17 cellular contexts compared by ENCODE assay signal in genomic region chr16:3745751-3746355, GRCh38. TPM values are rescaled to one million over a fixed set of nuclear protein-coding genes. Genes with fewer than 3 reads are reported as not detected.
DNase-seq lines count a peak whose midpoint lies in the region; ATAC-seq and TF ChIP-seq lines count a peak whose summit lies in the region.
"Had no signal": no experiment of that assay in that cellular context is flagged by ENCODE, and none has a peak within 500 bp of the region (broad histone marks: within the 10 kb centered on the region; RNA-seq: fewer than 3 reads in every experiment).

No MANE protein-coding gene starts in this region.

- no peak overlapping the region for H2AK5ac ChIP-seq in trophoblast cell (ENCODE audit: low read length)

- H3F3A ChIP-seq in GM23248 (ENCODE audit: insufficient read depth): no peaks in the 10 kb centered on the region

- no peak for ATAC-seq in T-helper 17 cell
- no peak for ATAC-seq in stimulated activated naive B cell treated with anti-CD40 and anti-IgM and Interleukin-4, amounts not matched to agents 10 μg/mL and 1 μg/mL and 100 μg/mL, for 72 hours (replicated peaks)
- ATAC-seq: foreskin keratinocyte, K562, natural killer cell had no signal

- H3K9me2 ChIP-seq in GM23248 (ENCODE audit: insufficient read depth): no peaks in the 10 kb centered on the region

- no peak overlapping the region for H2BK5ac ChIP-seq in trophoblast cell (ENCODE audit: low read depth, low read length, poor library complexity)

- TF ChIP-seq CTCF in esophagus muscularis mucosa (IDR thresholded peaks at IDR 0.05) (no peak), brain microvascular endothelial cell (IDR thresholded peaks at IDR 0.05; ENCODE audit: low read depth, low read length, missing control alignments) (no peak), endothelial cell (IDR thresholded peaks at IDR 0.05; ENCODE audit: unreplicated experiment) (no peak)

- DNase-seq in GM23248 (peak; percentile 14), T-helper 17 cell (no peak), esophagus muscularis mucosa (ENCODE audit: extremely low spot score) (no peak), trophoblast cell (no peak), brain microvascular endothelial cell (no peak), endothelial cell (ENCODE audit: low spot score) (no peak)
- DNase-seq in activated naive CD4-positive, alpha-beta T cell (lab: John Stamatoyannopoulos, UW): no peak
- DNase-seq in stimulated activated naive B cell treated with anti-CD40 and anti-IgM and Interleukin-4, amounts not matched to agents 10 μg/mL and 1 μg/mL and 100 μg/mL, for 72 hours: no peak
- DNase-seq: activated CD8-positive, alpha-beta memory T cell treated with anti-CD3 and anti-CD28 coated beads for 24 hours; anterior cingulate cortex; foreskin keratinocyte; natural killer cell; NCI-H1092; PC-9 had no signal

- H3K4me1 Mint-ChIP-seq in T-helper 17 cell (peaks cover 16% of the 10 kb centered on the region), endothelial cell (ENCODE audit: unreplicated experiment) (no peaks in the 10 kb centered on the region)
- peaks cover 0 to 7% of the 10 kb centered on the region in 2 donors for H3K4me1 Mint-ChIP-seq in stimulated activated naive B cell treated with anti-CD40 and anti-IgM and Interleukin-4, amounts not matched to agents 10 μg/mL and 1 μg/mL and 100 μg/mL, for 72 hours

- no peak overlapping the region for H3K14ac ChIP-seq in trophoblast cell (ENCODE audit: low read length)

- H3K79me1 ChIP-seq in trophoblast cell (ENCODE audit: low read length): no peaks in the 10 kb centered on the region

- H3K27ac ChIP-seq in GM23248 (no peak overlapping the region), esophagus muscularis mucosa (replicated peaks in 1 of 4) (peak overlapping the region in 3 of 4 donors; percentile 25 to 55 (median 42)), trophoblast cell (ENCODE audit: low read depth, low read length) (no peak overlapping the region), brain microvascular endothelial cell (no peak overlapping the region)
- H3K27ac ChIP-seq: foreskin keratinocyte, PC-9 had no signal

- peaks cover 72% of the 10 kb centered on the region for H3K36me3 ChIP-seq in GM23248 (ENCODE audit: low read depth)
- H3K36me3 ChIP-seq in esophagus muscularis mucosa: peaks cover 35 to 99% (median 87%) of the 10 kb centered on the region in 4 donors
- peaks cover 47 to 58% of the 10 kb centered on the region in 2 experiments for H3K36me3 ChIP-seq in trophoblast cell (ENCODE audit: control insufficient read depth in 1 of 2, insufficient read depth in 2 of 2, low read length in 2 of 2)
- H3K36me3 ChIP-seq in brain microvascular endothelial cell (replicated peaks): peaks cover 46% of the 10 kb centered on the region

- no peak for TF ChIP-seq EP300 in esophagus muscularis mucosa (IDR thresholded peaks at IDR 0.05)

- no peaks in the 10 kb centered on the region for H3K9me3 Mint-ChIP-seq in stimulated activated naive B cell treated with anti-CD40 and anti-IgM and Interleukin-4, amounts not matched to agents 10 μg/mL and 1 μg/mL and 100 μg/mL, for 72 hours
- no peaks in the 10 kb centered on the region for H3K9me3 Mint-ChIP-seq in endothelial cell (ENCODE audit: unreplicated experiment)
- H3K9me3 Mint-ChIP-seq: activated T-helper 2 cell treated with anti-CD3 and anti-CD28 coated beads, Interferon-gamma antibody, Interleukin-2, Interleukin-4, amounts not matched to agents 10 μg/mL and 5 μg/mL and 100 μg/mL, durations not matched to agents 14 hours and 24 hours and 36 hours; natural killer cell had no signal

- 92% methylated on average over 13 of the region's 13 CpGs for WGBS in GM23248 (ENCODE audit: low coverage in 1 of 2, low lambda C conversion rate in 2 of 2, missing lambda C conversion rate in 2 of 2), 2 experiments
- WGBS in esophagus muscularis mucosa: 69% methylated on average over 13 of the region's 13 CpGs
- no CpG with 5 or more reads among the region's 13 CpGs for WGBS in trophoblast cell (ENCODE audit: extremely low coverage, insufficient coverage, insufficient read length)

- intact Hi-C loops in esophagus muscularis mucosa (cut with DNase I): no loop called here

- no peak overlapping the region for H3K4me3 Mint-ChIP-seq in T-helper 17 cell
- no peak overlapping the region for H3K4me3 Mint-ChIP-seq in stimulated activated naive B cell treated with anti-CD40 and anti-IgM and Interleukin-4, amounts not matched to agents 10 μg/mL and 1 μg/mL and 100 μg/mL, for 72 hours
- no peak overlapping the region for H3K4me3 Mint-ChIP-seq in endothelial cell (ENCODE audit: unreplicated experiment)
- H3K4me3 Mint-ChIP-seq: natural killer cell had no signal

- H3K36me3 Mint-ChIP-seq in T-helper 17 cell (ENCODE audit: low read depth) (peaks cover 11% of the 10 kb centered on the region), endothelial cell (ENCODE audit: low read depth, unreplicated experiment) (peaks cover 57% of the 10 kb centered on the region)
- peaks cover 42 to 58% of the 10 kb centered on the region in 2 donors for H3K36me3 Mint-ChIP-seq in stimulated activated naive B cell treated with anti-CD40 and anti-IgM and Interleukin-4, amounts not matched to agents 10 μg/mL and 1 μg/mL and 100 μg/mL, for 72 hours

- H4K91ac ChIP-seq in trophoblast cell (ENCODE audit: low read depth, low read length): no peak overlapping the region

- no peak overlapping the region for H3K18ac ChIP-seq in trophoblast cell (ENCODE audit: low read length)

- no peak overlapping the region for H3K4ac ChIP-seq in trophoblast cell (ENCODE audit: low read depth, low read length)

- H4K8ac ChIP-seq in trophoblast cell (ENCODE audit: low read depth, low read length): no peak overlapping the region

- H3K27ac Mint-ChIP-seq in T-helper 17 cell (peak overlapping the region; percentile 69), endothelial cell (ENCODE audit: unreplicated experiment) (no peak overlapping the region)
- H3K27ac Mint-ChIP-seq in stimulated activated naive B cell treated with anti-CD40 and anti-IgM and Interleukin-4, amounts not matched to agents 10 μg/mL and 1 μg/mL and 100 μg/mL, for 72 hours: no peak overlapping the region
- H3K27ac Mint-ChIP-seq: activated T-helper 2 cell treated with anti-CD3 and anti-CD28 coated beads, Interferon-gamma antibody, Interleukin-2, Interleukin-4, amounts not matched to agents 10 μg/mL and 5 μg/mL and 100 μg/mL, durations not matched to agents 14 hours and 24 hours and 36 hours had no signal

- in situ Hi-C loops in GM23248 (cut with MboI) (no loop called here), brain microvascular endothelial cell (cut with HindIII; ENCODE audit: low pct_ligation_motif_present, low sequenced_read_pairs) (loop anchor here (10.0 kb wide), 1 partner anchor 129 kb away; no protein-coding TSS in a partner anchor)

- H3K27me3 ChIP-seq in GM23248 (replicated peaks; ENCODE audit: insufficient read depth) (no peaks in the 10 kb centered on the region), esophagus muscularis mucosa (no peaks in the 10 kb centered on the region), trophoblast cell (ENCODE audit: insufficient read depth, low read length) (no peaks in the 10 kb centered on the region), brain microvascular endothelial cell (replicated peaks) (no peaks in the 10 kb centered on the region)
- H3K27me3 ChIP-seq: foreskin keratinocyte had no signal

- H3K79me2 ChIP-seq in GM23248 (ENCODE audit: insufficient read depth) (peaks cover 47% of the 10 kb centered on the region), trophoblast cell (ENCODE audit: control insufficient read depth, insufficient read depth, low read length, poor library complexity) (no peaks in the 10 kb centered on the region)

- H3K27me3 Mint-ChIP-seq in T-helper 17 cell (no peaks in the 10 kb centered on the region), endothelial cell (ENCODE audit: unreplicated experiment) (peaks cover 4% of the 10 kb centered on the region)
- H3K27me3 Mint-ChIP-seq in stimulated activated naive B cell treated with anti-CD40 and anti-IgM and Interleukin-4, amounts not matched to agents 10 μg/mL and 1 μg/mL and 100 μg/mL, for 72 hours: no peaks in the 10 kb centered on the region

- TF ChIP-seq POLR2A in esophagus muscularis mucosa (IDR thresholded peaks at IDR 0.05; ENCODE audit: low read depth): no peak

- H2AFZ ChIP-seq in GM23248 (no peak overlapping the region), trophoblast cell (ENCODE audit: insufficient read depth, low read length, poor library complexity) (no peak overlapping the region)
- H2AFZ ChIP-seq: PC-9 had no signal

- no peaks in the 10 kb centered on the region for H4K20me1 ChIP-seq in GM23248 (ENCODE audit: insufficient read depth)

- H3K4me2 ChIP-seq in GM23248 (ENCODE audit: unreplicated experiment): no peak overlapping the region
- no peak overlapping the region for H3K4me2 ChIP-seq in trophoblast cell (ENCODE audit: low read length)
- H3K4me2 ChIP-seq: PC-9 had no signal

- no peak overlapping the region for H3K4me3 ChIP-seq in GM23248
- no peak overlapping the region for H3K4me3 ChIP-seq in esophagus muscularis mucosa
- H3K4me3 ChIP-seq in trophoblast cell (ENCODE audit: low read depth, low read length): no peak overlapping the region
- no peak overlapping the region for H3K4me3 ChIP-seq in brain microvascular endothelial cell (ENCODE audit: low read depth, low read length)
- H3K4me3 ChIP-seq: K562, lung, PC-9 had no signal

- H2BK12ac ChIP-seq in trophoblast cell (ENCODE audit: low read length): no peak overlapping the region

- no peak overlapping the region for H4K12ac ChIP-seq in trophoblast cell (ENCODE audit: low read depth, low read length)

- H3K9me3 ChIP-seq in GM23248 (ENCODE audit: low read depth): no peaks in the 10 kb centered on the region
- H3K9me3 ChIP-seq in T-helper 17 cell (ENCODE audit: control insufficient read depth, low read length, poor library complexity, severe bottlenecking): no peaks in the 10 kb centered on the region
- no peaks in the 10 kb centered on the region for H3K9me3 ChIP-seq in esophagus muscularis mucosa
- H3K9me3 ChIP-seq in trophoblast cell (ENCODE audit: insufficient read depth, low read depth, low read length): no peaks in the 10 kb centered on the region

- H2BK120ac ChIP-seq in trophoblast cell (ENCODE audit: insufficient read depth, low read length, poor library complexity): no peak overlapping the region

- no peak overlapping the region for H3K9ac ChIP-seq in GM23248
- no peak overlapping the region for H3K9ac ChIP-seq in trophoblast cell (ENCODE audit: low read length)

- H3K23ac ChIP-seq in trophoblast cell (ENCODE audit: low read length): peak overlapping the region; percentile 83

- H3K4me1 ChIP-seq in GM23248 (ENCODE audit: insufficient read depth): no peaks in the 10 kb centered on the region
- peaks cover 0 to 19% (median 15%) of the 10 kb centered on the region in 4 donors for H3K4me1 ChIP-seq in esophagus muscularis mucosa
- peaks cover 0 to 4% of the 10 kb centered on the region in 2 experiments for H3K4me1 ChIP-seq in trophoblast cell (ENCODE audit: control insufficient read depth in 1 of 2, insufficient read depth in 2 of 2, low read length in 2 of 2)
- H3K4me1 ChIP-seq: foreskin keratinocyte had no signal

RNA-seq across cellular contexts. Expression of gene TRAP1, which starts 28.5 kb away (rescaled TPM):
- total RNA-seq in GM23248 (2014; rRNA removed; shearing (Covaris generic)): 59.8 and 73.4 TPM in 2 replicates
- 56.6 and 57.4 TPM in 2 replicates for polyA plus RNA-seq in GM23248 (2016; fragmentation: Nextera tagmentation; extraction: Ambion mirVana)
- 10 to 100 TPM; 77.2 to 80.4 TPM for total RNA-seq in T-helper 17 cell
- 10 to 100 TPM; 43.6 to 63.7 (median 46.8) TPM for total RNA-seq in esophagus muscularis mucosa
- 79.9 and 81.1 TPM in 2 replicates for polyA plus RNA-seq in trophoblast cell (2013)
- 104 TPM for total RNA-seq in endothelial cell (ENCODE audit: unreplicated experiment)

Comparison
In these comparisons a context has a peak if more than half of its experiments do, and no peak if none do; other contexts are left out.
1. H3K27ac ChIP-seq: peak in esophagus muscularis mucosa (3 of 4); none in GM23248 (single experiment), trophoblast cell (single experiment) and brain microvascular endothelial cell (single experiment).